1 cellular context compared by ENCODE assay signal in the genomic region with DNA sequence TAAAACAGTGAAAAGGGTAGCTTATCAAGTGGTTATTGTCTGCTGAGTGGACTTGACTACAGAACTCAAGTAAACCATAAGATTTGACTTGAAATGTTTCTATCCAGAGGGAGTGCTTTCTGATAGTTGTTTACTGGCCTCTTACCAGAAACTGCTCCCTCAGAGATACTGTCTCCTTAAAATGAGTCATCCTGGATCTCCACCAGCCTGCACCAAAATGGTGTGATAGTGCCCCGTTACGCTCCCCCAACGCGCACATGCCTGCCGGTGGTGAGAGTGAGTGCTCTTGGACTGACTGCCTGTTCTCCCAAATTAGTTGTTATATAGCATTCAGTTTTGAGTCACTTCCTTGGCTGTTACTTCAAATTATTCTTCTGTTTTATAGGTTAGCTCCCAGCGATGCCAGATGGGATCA.
TF ChIP-seq lines count a peak whose summit lies in the region.

No MANE protein-coding gene starts in this region.

TF ChIP-seq in HEK293, 187 proteins besides CTCF, POLR2A, EP300 and RAD21 (continued from another document and continues in another):
- TF ChIP-seq, protein P1, sequence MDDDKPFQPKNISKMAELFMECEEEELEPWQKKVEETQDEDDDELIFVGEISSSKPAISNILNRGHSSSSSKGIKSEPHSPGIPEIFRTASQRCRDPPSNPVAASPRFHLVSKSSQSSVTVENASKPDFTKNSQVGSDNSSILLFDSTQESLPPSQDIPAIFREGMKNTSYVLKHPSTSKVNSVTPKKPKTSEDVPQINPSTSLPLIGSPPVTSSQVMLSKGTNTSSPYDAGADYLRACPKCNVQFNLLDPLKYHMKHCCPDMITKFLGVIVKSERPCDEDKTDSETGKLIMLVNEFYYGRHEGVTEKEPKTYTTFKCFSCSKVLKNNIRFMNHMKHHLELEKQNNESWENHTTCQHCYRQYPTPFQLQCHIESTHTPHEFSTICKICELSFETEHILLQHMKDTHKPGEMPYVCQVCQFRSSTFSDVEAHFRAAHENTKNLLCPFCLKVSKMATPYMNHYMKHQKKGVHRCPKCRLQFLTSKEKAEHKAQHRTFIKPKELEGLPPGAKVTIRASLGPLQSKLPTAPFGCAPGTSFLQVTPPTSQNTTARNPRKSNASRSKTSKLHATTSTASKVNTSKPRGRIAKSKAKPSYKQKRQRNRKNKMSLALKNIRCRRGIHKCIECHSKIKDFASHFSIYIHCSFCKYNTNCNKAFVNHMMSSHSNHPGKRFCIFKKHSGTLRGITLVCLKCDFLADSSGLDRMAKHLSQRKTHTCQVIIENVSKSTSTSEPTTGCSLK (tag by site-specific recombination; IDR thresholded peaks at IDR 0.05), result no peak
- TF ChIP-seq ZNF169 (tag by site-specific recombination; IDR thresholded peaks at IDR 0.05), result no peak
- no peak for TF ChIP-seq ZNF768 (tag by site-specific recombination; IDR thresholded peaks at IDR 0.05)
- TF ChIP-seq, protein P2, sequence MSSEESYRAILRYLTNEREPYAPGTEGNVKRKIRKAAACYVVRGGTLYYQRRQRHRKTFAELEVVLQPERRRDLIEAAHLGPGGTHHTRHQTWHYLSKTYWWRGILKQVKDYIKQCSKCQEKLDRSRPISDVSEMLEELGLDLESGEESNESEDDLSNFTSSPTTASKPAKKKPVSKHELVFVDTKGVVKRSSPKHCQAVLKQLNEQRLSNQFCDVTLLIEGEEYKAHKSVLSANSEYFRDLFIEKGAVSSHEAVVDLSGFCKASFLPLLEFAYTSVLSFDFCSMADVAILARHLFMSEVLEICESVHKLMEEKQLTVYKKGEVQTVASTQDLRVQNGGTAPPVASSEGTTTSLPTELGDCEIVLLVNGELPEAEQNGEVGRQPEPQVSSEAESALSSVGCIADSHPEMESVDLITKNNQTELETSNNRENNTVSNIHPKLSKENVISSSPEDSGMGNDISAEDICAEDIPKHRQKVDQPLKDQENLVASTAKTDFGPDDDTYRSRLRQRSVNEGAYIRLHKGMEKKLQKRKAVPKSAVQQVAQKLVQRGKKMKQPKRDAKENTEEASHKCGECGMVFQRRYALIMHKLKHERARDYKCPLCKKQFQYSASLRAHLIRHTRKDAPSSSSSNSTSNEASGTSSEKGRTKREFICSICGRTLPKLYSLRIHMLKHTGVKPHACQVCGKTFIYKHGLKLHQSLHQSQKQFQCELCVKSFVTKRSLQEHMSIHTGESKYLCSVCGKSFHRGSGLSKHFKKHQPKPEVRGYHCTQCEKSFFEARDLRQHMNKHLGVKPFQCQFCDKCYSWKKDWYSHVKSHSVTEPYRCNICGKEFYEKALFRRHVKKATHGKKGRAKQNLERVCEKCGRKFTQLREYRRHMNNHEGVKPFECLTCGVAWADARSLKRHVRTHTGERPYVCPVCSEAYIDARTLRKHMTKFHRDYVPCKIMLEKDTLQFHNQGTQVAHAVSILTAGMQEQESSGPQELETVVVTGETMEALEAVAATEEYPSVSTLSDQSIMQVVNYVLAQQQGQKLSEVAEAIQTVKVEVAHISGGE (tag by site-specific recombination; conservative IDR thresholded peaks at IDR 0.05; ENCODE audit: low read depth), result no peak
- TF ChIP-seq PRDM1 (tag by site-specific recombination; IDR thresholded peaks at IDR 0.05), result peak; percentile 82
- TF ChIP-seq ZNF112 (tag by site-specific recombination; IDR thresholded peaks at IDR 0.05), result no peak
- TF ChIP-seq ZNF138 (tag by site-specific recombination; IDR thresholded peaks at IDR 0.05; ENCODE audit: borderline replicate concordance), result no peak
- TF ChIP-seq KLF1 (tag by site-specific recombination; IDR thresholded peaks at IDR 0.05), result no peak
- peak; percentile 65; the same call in 1 of the 2 replicates for TF ChIP-seq IKZF3 (tag by site-specific recombination; IDR thresholded peaks at IDR 0.05)
- no peak for TF ChIP-seq ZNF776 (tag by site-specific recombination; IDR thresholded peaks at IDR 0.05; ENCODE audit: borderline replicate concordance)
- TF ChIP-seq ZNF341 (tag by site-specific recombination; IDR thresholded peaks at IDR 0.05; ENCODE audit: low read depth), result peak; percentile 73
- peak; percentile 65 for TF ChIP-seq ZEB2 (tag by site-specific recombination; IDR thresholded peaks at IDR 0.05)
- no peak for TF ChIP-seq TCF7L2 (IDR thresholded peaks at IDR 0.05; ENCODE audit: borderline replicate concordance, low read depth, low read length)
- TF ChIP-seq ZNF623 (tag by site-specific recombination; IDR thresholded peaks at IDR 0.05), result no peak
- TF ChIP-seq ZNF398 (tag by site-specific recombination; IDR thresholded peaks at IDR 0.05), result no peak
- peak; percentile 85 for TF ChIP-seq ZNF366 (tag by site-specific recombination; conservative IDR thresholded peaks at IDR 0.05)
- TF ChIP-seq, protein P3, sequence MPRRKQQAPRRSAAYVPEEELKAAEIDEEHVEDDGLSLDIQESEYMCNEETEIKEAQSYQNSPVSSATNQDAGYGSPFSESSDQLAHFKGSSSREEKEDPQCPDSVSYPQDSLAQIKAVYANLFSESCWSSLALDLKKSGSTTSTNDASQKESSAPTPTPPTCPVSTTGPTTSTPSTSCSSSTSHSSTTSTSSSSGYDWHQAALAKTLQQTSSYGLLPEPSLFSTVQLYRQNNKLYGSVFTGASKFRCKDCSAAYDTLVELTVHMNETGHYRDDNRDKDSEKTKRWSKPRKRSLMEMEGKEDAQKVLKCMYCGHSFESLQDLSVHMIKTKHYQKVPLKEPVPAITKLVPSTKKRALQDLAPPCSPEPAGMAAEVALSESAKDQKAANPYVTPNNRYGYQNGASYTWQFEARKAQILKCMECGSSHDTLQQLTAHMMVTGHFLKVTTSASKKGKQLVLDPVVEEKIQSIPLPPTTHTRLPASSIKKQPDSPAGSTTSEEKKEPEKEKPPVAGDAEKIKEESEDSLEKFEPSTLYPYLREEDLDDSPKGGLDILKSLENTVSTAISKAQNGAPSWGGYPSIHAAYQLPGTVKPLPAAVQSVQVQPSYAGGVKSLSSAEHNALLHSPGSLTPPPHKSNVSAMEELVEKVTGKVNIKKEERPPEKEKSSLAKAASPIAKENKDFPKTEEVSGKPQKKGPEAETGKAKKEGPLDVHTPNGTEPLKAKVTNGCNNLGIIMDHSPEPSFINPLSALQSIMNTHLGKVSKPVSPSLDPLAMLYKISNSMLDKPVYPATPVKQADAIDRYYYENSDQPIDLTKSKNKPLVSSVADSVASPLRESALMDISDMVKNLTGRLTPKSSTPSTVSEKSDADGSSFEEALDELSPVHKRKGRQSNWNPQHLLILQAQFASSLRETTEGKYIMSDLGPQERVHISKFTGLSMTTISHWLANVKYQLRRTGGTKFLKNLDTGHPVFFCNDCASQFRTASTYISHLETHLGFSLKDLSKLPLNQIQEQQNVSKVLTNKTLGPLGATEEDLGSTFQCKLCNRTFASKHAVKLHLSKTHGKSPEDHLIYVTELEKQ (tag by site-specific recombination; IDR thresholded peaks at IDR 0.05; ENCODE audit: borderline replicate concordance), result no peak
- no peak for TF ChIP-seq GLI4 (tag by site-specific recombination; IDR thresholded peaks at IDR 0.05)
- TF ChIP-seq ZNF248 (tag by site-specific recombination; IDR thresholded peaks at IDR 0.05), result no peak
- TF ChIP-seq, protein P4, sequence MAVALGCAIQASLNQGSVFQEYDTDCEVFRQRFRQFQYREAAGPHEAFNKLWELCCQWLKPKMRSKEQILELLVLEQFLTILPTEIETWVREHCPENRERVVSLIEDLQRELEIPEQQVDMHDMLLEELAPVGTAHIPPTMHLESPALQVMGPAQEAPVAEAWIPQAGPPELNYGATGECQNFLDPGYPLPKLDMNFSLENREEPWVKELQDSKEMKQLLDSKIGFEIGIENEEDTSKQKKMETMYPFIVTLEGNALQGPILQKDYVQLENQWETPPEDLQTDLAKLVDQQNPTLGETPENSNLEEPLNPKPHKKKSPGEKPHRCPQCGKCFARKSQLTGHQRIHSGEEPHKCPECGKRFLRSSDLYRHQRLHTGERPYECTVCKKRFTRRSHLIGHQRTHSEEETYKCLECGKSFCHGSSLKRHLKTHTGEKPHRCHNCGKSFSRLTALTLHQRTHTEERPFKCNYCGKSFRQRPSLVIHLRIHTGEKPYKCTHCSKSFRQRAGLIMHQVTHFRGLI (tag by site-specific recombination; IDR thresholded peaks at IDR 0.05), result no peak
- no peak for TF ChIP-seq ZNF624 (tag by site-specific recombination; IDR thresholded peaks at IDR 0.05)
- TF ChIP-seq ZNF707 (tag by site-specific recombination; IDR thresholded peaks at IDR 0.05), result no peak
- TF ChIP-seq ZNF645 (tag by site-specific recombination; IDR thresholded peaks at IDR 0.05), result no peak
- no peak for TF ChIP-seq ZFHX2 (tag by site-specific recombination; conservative IDR thresholded peaks at IDR 0.05)
- TF ChIP-seq ZNF629 (tag by site-specific recombination; IDR thresholded peaks at IDR 0.05), result peak; percentile 73; the same call in 1 of the 2 replicates
- TF ChIP-seq HOXC10 (CRISPR knock-in tag; IDR thresholded peaks at IDR 0.05), result no peak
- TF ChIP-seq INSM2 (tag by site-specific recombination; IDR thresholded peaks at IDR 0.05), result no peak
- TF ChIP-seq, protein P5, sequence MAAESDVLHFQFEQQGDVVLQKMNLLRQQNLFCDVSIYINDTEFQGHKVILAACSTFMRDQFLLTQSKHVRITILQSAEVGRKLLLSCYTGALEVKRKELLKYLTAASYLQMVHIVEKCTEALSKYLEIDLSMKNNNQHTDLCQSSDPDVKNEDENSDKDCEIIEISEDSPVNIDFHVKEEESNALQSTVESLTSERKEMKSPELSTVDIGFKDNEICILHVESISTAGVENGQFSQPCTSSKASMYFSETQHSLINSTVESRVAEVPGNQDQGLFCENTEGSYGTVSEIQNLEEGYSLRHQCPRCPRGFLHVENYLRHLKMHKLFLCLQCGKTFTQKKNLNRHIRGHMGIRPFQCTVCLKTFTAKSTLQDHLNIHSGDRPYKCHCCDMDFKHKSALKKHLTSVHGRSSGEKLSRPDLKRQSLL (tag by site-specific recombination; IDR thresholded peaks at IDR 0.05), result no peak
- TF ChIP-seq, protein P6, sequence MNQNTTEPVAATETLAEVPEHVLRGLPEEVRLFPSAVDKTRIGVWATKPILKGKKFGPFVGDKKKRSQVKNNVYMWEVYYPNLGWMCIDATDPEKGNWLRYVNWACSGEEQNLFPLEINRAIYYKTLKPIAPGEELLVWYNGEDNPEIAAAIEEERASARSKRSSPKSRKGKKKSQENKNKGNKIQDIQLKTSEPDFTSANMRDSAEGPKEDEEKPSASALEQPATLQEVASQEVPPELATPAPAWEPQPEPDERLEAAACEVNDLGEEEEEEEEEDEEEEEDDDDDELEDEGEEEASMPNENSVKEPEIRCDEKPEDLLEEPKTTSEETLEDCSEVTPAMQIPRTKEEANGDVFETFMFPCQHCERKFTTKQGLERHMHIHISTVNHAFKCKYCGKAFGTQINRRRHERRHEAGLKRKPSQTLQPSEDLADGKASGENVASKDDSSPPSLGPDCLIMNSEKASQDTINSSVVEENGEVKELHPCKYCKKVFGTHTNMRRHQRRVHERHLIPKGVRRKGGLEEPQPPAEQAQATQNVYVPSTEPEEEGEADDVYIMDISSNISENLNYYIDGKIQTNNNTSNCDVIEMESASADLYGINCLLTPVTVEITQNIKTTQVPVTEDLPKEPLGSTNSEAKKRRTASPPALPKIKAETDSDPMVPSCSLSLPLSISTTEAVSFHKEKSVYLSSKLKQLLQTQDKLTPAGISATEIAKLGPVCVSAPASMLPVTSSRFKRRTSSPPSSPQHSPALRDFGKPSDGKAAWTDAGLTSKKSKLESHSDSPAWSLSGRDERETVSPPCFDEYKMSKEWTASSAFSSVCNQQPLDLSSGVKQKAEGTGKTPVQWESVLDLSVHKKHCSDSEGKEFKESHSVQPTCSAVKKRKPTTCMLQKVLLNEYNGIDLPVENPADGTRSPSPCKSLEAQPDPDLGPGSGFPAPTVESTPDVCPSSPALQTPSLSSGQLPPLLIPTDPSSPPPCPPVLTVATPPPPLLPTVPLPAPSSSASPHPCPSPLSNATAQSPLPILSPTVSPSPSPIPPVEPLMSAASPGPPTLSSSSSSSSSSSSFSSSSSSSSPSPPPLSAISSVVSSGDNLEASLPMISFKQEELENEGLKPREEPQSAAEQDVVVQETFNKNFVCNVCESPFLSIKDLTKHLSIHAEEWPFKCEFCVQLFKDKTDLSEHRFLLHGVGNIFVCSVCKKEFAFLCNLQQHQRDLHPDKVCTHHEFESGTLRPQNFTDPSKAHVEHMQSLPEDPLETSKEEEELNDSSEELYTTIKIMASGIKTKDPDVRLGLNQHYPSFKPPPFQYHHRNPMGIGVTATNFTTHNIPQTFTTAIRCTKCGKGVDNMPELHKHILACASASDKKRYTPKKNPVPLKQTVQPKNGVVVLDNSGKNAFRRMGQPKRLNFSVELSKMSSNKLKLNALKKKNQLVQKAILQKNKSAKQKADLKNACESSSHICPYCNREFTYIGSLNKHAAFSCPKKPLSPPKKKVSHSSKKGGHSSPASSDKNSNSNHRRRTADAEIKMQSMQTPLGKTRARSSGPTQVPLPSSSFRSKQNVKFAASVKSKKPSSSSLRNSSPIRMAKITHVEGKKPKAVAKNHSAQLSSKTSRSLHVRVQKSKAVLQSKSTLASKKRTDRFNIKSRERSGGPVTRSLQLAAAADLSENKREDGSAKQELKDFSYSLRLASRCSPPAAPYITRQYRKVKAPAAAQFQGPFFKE (tag by site-specific recombination; IDR thresholded peaks at IDR 0.05; ENCODE audit: borderline replicate concordance), result no peak
- TF ChIP-seq ZNF302 (tag by site-specific recombination; IDR thresholded peaks at IDR 0.05; ENCODE audit: low read depth), result no peak
